ENCODE assay signal across 2 cellular contexts in the genomic region with DNA sequence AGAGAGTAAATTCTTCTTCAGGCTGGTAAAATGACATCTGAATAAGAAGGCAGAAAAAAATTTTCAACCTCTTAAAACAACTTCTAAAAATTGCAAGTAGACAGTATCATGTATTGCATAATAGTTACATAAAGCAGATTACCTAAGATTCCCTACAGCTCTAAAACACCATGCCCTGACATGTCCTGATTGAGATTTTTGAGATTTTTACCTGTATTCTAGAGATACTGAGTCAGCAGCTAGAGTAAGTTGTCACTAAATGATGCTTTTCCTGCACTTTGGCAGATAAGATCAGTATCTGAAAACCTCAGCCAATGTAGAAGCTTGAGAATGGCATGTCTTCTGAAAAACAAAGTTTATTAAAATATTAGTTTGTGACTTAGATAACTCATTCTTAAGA.
TF ChIP-seq lines count a peak whose summit lies in the region.

No MANE protein-coding gene starts in this region.

TF ChIP-seq in HCT116, 20 proteins besides CTCF, POLR2A, EP300 and RAD21 (continued from another document):
- TF ChIP-seq TCF7L2 (IDR thresholded peaks at IDR 0.05; ENCODE audit: borderline replicate concordance, extremely low read depth, insufficient read depth, insufficient read length): no peak

TF ChIP-seq in SK-N-SH, 30 proteins besides CTCF, POLR2A, EP300 and RAD21 (continued from another document):
- TF ChIP-seq, protein P1, sequence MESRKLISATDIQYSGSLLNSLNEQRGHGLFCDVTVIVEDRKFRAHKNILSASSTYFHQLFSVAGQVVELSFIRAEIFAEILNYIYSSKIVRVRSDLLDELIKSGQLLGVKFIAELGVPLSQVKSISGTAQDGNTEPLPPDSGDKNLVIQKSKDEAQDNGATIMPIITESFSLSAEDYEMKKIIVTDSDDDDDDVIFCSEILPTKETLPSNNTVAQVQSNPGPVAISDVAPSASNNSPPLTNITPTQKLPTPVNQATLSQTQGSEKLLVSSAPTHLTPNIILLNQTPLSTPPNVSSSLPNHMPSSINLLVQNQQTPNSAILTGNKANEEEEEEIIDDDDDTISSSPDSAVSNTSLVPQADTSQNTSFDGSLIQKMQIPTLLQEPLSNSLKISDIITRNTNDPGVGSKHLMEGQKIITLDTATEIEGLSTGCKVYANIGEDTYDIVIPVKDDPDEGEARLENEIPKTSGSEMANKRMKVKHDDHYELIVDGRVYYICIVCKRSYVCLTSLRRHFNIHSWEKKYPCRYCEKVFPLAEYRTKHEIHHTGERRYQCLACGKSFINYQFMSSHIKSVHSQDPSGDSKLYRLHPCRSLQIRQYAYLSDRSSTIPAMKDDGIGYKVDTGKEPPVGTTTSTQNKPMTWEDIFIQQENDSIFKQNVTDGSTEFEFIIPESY (IDR thresholded peaks at IDR 0.05; ENCODE audit: borderline replicate concordance, low read depth): no peak
- TF ChIP-seq JUND (IDR thresholded peaks at IDR 0.05) (no peak), TAF1 (IDR thresholded peaks at IDR 0.05; ENCODE audit: borderline replicate concordance, low read depth, low read length) (no peak), RCOR1 (IDR thresholded peaks at IDR 0.05; ENCODE audit: low read length) (no peak), GATA2 (CRISPR knock-in tag; IDR thresholded peaks at IDR 0.05) (no peak), RFX5 (IDR thresholded peaks at IDR 0.05; ENCODE audit: low read length) (no peak), TEAD4 (IDR thresholded peaks at IDR 0.05; ENCODE audit: borderline replicate concordance, insufficient read depth) (no peak), EZH2phosphoT487 (IDR thresholded peaks at IDR 0.05; ENCODE audit: borderline replicate concordance, low read depth) (no peak), YY1 (IDR thresholded peaks at IDR 0.05; ENCODE audit: low read depth) (no peak), MXI1 (IDR thresholded peaks at IDR 0.05; ENCODE audit: low read depth, low read length) (no peak), FOXJ3 (CRISPR knock-in tag; IDR thresholded peaks at IDR 0.05) (no peak), FOSL2 (IDR thresholded peaks at IDR 0.05; ENCODE audit: borderline replicate concordance, low read depth) (no peak)
- TF ChIP-seq, protein P2, sequence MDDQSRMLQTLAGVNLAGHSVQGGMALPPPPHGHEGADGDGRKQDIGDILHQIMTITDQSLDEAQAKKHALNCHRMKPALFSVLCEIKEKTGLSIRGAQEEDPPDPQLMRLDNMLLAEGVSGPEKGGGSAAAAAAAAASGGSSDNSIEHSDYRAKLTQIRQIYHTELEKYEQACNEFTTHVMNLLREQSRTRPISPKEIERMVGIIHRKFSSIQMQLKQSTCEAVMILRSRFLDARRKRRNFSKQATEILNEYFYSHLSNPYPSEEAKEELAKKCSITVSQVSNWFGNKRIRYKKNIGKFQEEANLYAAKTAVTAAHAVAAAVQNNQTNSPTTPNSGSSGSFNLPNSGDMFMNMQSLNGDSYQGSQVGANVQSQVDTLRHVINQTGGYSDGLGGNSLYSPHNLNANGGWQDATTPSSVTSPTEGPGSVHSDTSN (IDR thresholded peaks at IDR 0.05): no peak
